In the genomic region with DNA sequence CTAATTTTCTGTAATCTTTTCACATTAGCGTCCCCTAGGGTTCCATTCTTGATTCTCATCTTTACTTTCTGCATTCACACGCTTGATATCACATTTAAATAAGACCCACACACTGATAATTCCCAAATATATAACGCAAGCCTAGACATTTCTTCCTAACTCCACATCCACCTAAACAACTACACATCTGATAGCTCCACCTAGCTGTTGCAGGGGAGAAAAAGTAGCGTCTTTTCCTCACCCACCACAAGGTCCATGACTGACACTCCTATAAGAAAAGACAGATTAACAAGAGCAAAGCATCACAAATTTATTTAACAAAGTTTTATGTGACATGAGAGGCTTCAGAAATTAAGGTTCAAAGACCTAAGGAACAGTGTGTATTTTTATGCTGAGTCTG, we compare ENCODE assay signal across 13 cellular contexts.
A peak's percentile ranks its signal among the peaks of the same experiment; 100 is the strongest.
DNase-seq lines count a peak whose midpoint lies in the region; TF ChIP-seq lines count a peak whose summit lies in the region.
"Had no signal": no experiment of that assay in that cellular context is flagged by ENCODE, and none has a peak within 500 bp of the region (broad histone marks: within the 10 kb centered on the region; RNA-seq: fewer than 3 reads in every experiment).

No MANE protein-coding gene starts in this region.

- H3K9me2 ChIP-seq in PC-9 (ENCODE audit: insufficient read depth) (no peaks in the 10 kb centered on the region), hepatocyte (replicated peaks; ENCODE audit: insufficient read depth) (no peaks in the 10 kb centered on the region)

- WGBS in hepatocyte (ENCODE audit: low lambda C conversion rate, missing lambda C conversion rate), result 51% methylated on average over 4 of the region's 4 CpGs
- WGBS in testis, 2 donors, result 47 to 51% methylated on average over 4 of the region's 4 CpGs

- H3K27ac ChIP-seq in PC-9 (no peak overlapping the region), hepatocyte (no peak overlapping the region), testis (no peak overlapping the region)
- H3K27ac ChIP-seq: sigmoid colon, thoracic aorta had no signal

- no peak for TF ChIP-seq POLR2A in testis (IDR thresholded peaks at IDR 0.05)

- peak; percentile 35; the same call in 1 of the 2 replicates for TF ChIP-seq CTCF in PC-9 (conservative IDR thresholded peaks at IDR 0.05)
- peak; percentile 59 for TF ChIP-seq CTCF in hepatocyte (IDR thresholded peaks at IDR 0.05; ENCODE audit: poor library complexity)
- peak in 2 of 3 experiments; percentile 16 to 19 for TF ChIP-seq CTCF in testis (IDR thresholded peaks at IDR 0.05)

- H3K4me3 ChIP-seq in PC-9 (no peak overlapping the region), hepatocyte (no peak overlapping the region), testis (no peak overlapping the region)
- H3K4me3 ChIP-seq: sigmoid colon, thoracic aorta had no signal

- H3F3A ChIP-seq in PC-9 (ENCODE audit: insufficient read depth, low read depth), result no peaks in the 10 kb centered on the region

- no peak overlapping the region for H3K4me2 ChIP-seq in PC-9
- H3K4me2 ChIP-seq in hepatocyte, result no peak overlapping the region

- POLR2A ChIA-PET in PC-9 (lab: Charles Lee; ENCODE audit: unreplicated experiment), result no interaction called here

- intact Hi-C loops in PC-9 (cut with micrococcal nuclease; ENCODE audit: unreplicated experiment) (no loop called here), testis (cut with DNase I; ENCODE audit: low total_unique reads) (no loop called here)

- H3K4me1 ChIP-seq in PC-9 (replicated peaks; ENCODE audit: insufficient read depth) (no peaks in the 10 kb centered on the region), hepatocyte (ENCODE audit: insufficient read depth) (no peaks in the 10 kb centered on the region), testis (no peaks in the 10 kb centered on the region)
- H3K4me1 ChIP-seq: sigmoid colon had no signal

- H3K27me3 ChIP-seq in PC-9 (ENCODE audit: insufficient read depth, low read depth) (no peaks in the 10 kb centered on the region), hepatocyte (no peaks in the 10 kb centered on the region), testis (no peaks in the 10 kb centered on the region)
- H3K27me3 ChIP-seq: sigmoid colon had no signal

- no TSS peak for BruUV-seq in PC-9 (replicated peaks; lab: Mats Ljungman, UMichigan)

- CTCF ChIA-PET in PC-9 (lab: Charles Lee), result no interaction called here

- H3K36me3 ChIP-seq in PC-9 (ENCODE audit: low read depth) (no peaks in the 10 kb centered on the region), hepatocyte (replicated peaks; ENCODE audit: insufficient read depth, low read depth) (no peaks in the 10 kb centered on the region), testis (ENCODE audit: low read depth, missing control alignments) (no peaks in the 10 kb centered on the region)
- H3K36me3 ChIP-seq: sigmoid colon, thoracic aorta had no signal

- H3K79me2 ChIP-seq in PC-9 (ENCODE audit: low read depth) (no peaks in the 10 kb centered on the region), hepatocyte (no peaks in the 10 kb centered on the region)

- DNase-seq in NCI-H82 (lab: John Stamatoyannopoulos, UW) (peak; percentile 40), NCI-H82 treated with DMSO at 0.1 percent for 48 hours (lab: John Stamatoyannopoulos, UW; ENCODE audit: unreplicated experiment) (no peak), PC-9 (no peak), hepatocyte (ENCODE audit: low spot score) (peak; percentile 29), testis (peak; percentile 19), A172 (ENCODE audit: low spot score) (no peak), AML-193 (lab: John Stamatoyannopoulos, UW) (no peak), COR-L47 (lab: John Stamatoyannopoulos, UW) (no peak)
- DNase-seq: activated CD4-positive, alpha-beta T cell treated with anti-CD3 and anti-CD28 coated beads, Interleukin-2, amount 50 U/mL, for 4 hours; activated effector memory CD4-positive, alpha-beta T cell treated with anti-CD3 and anti-CD28 coated beads, Interleukin-2, amount 50 U/mL, for 16 hours; NCI-H524 treated with DMSO at 0.1 percent for 48 hours; sigmoid colon had no signal

- H2AFZ ChIP-seq in PC-9, result 0 out of 2 replicates have a peak overlapping the region, but pooled peaks have one; percentile 23
- H2AFZ ChIP-seq in hepatocyte, result no peak overlapping the region

- no peaks in the 10 kb centered on the region for H4K20me1 ChIP-seq in PC-9 (ENCODE audit: insufficient read depth)
- H4K20me1 ChIP-seq in hepatocyte (ENCODE audit: insufficient read depth, poor library complexity, severe bottlenecking), result no peaks in the 10 kb centered on the region

- H3K9me3 ChIP-seq in PC-9 (ENCODE audit: insufficient read depth, low read depth) (no peaks in the 10 kb centered on the region), hepatocyte (ENCODE audit: low read depth) (no peaks in the 10 kb centered on the region), testis (no peaks in the 10 kb centered on the region)
- H3K9me3 ChIP-seq: thoracic aorta had no signal

Comparison
In these comparisons a context has a peak if more than half of its experiments do, and no peak if none do; other contexts are left out.
1. DNase-seq: peak in NCI-H82 (single experiment), hepatocyte (single experiment) and testis (single experiment); none in NCI-H82 treated with DMSO at 0.1 percent for 48 hours (single experiment), PC-9 (0 of 2), A172 (single experiment), AML-193 (0 of 2) and COR-L47 (single experiment).
2. Peak in every context shown above with its lines, with median percentiles within 50 percentile points of each other: CTCF ChIP-seq.